Comparison of ENCODE assay signal across 9 cellular contexts in the genomic region with DNA sequence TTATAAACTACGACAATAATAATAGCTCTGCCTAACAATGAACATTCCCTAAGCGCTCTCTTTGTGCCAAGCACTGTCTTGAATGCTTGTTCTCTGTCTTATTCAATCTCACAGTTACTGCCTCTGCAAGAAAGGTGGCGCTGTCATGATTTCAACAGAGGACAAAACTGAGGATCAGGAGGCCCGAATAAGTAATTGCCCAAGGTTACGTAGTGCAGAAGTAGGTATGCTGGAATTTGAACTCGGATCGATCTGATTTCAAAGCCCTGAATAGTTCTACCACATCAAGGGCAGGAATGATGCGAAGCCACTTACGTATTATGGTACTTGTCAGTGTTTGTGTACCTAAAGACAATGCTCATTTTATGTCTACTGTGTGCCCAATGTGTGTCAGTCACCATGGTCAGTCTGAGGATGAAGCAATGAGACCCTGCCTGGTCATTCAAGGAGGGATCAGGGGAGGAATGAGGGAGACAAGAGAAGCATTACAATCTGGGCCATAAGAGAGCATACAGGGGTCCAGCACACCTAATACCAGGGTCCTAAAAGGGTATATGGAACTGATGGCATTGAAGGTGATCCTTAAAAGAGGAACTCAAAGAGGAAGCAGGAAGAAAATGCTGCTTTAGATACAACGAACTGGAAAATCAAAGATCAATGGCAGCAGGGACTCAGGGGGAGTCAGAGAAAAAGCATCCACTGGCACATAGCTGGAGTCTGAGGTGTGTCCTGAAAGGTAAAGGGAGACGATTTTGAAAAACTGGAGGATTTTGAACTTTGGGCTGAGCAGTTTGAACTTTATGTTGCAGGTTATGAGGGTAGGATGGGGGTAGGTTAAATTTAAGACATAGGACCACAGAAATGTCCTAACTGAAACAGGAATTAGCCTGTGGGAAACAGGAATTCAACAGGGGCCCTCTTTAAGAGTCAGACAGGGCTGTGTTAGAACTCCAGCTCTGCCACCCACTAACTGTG.
DNase-seq lines count a peak whose midpoint lies in the region; ATAC-seq, FAIRE-seq and TF ChIP-seq lines count a peak whose summit lies in the region.
"Had no signal": no experiment of that assay in that cellular context is flagged by ENCODE, and none has a peak within 500 bp of the region (broad histone marks: within the 10 kb centered on the region; RNA-seq: fewer than 3 reads in every experiment).

No MANE protein-coding gene starts in this region.

- H3K36me3 ChIP-seq in SJSA1 = no peaks in the 10 kb centered on the region

- TF ChIP-seq CTCF in fibroblast of villous mesenchyme (IDR thresholded peaks at IDR 0.05; ENCODE audit: insufficient read depth, low read depth, low read length) = peak; percentile 46

- no peaks in the 10 kb centered on the region for H3K27me3 ChIP-seq in SJSA1 (replicated peaks)

- FAIRE-seq in H54 (lab: Jason Lieb, UNC) = peak; percentile 20
- FAIRE-seq: endometrium had no signal

- H3K9me3 ChIP-seq in SJSA1 (replicated peaks) = no peaks in the 10 kb centered on the region

- TF ChIP-seq POLR2A in H54 (IDR thresholded peaks at IDR 0.05; ENCODE audit: low read depth, low read length) = no peak

- H3K4me3 ChIP-seq in SJSA1 (no peak overlapping the region), fibroblast of villous mesenchyme (ENCODE audit: low read depth, low read length) (no peak overlapping the region)

- H3K27ac ChIP-seq in SJSA1 = peak overlapping the region; percentile 2; the same call in 1 of the 2 replicates

- H3K4me1 ChIP-seq in SJSA1 (replicated peaks) = peaks cover 37% of the 10 kb centered on the region

- no peak for DNase-seq in H54 (ENCODE audit: insufficient read length, low spot score)
- DNase-seq in SJSA1 (ENCODE audit: low read depth in 1 of 2, low spot score in 2 of 2) = peak in 1 of 2 experiments; percentile 33
- DNase-seq in fibroblast of villous mesenchyme (ENCODE audit: low read depth) = no peak
- DNase-seq in putamen (ENCODE audit: low spot score) = peak; percentile 22
- DNase-seq in activated CD4-positive, CD25-positive, alpha-beta regulatory T cell treated with anti-CD3 and anti-CD28 coated beads, Interleukin-2, amount 50 U/mL, for 72 hours = no peak
- no peak for DNase-seq in SIG-M5 (lab: John Stamatoyannopoulos, UW)
- DNase-seq: NCI-H2081 treated with DMSO at 0.1 percent for 48 hours had no signal

- ATAC-seq in HG03342 (IDR thresholded peaks at IDR 0.05; ENCODE audit: unreplicated experiment) = no peak
